16 cellular contexts compared by ENCODE assay signal in genomic region chr10:5525581-5526271, GRCh38. TPM values are rescaled to one million over a fixed set of nuclear protein-coding genes. Genes with fewer than 3 reads are reported as not detected.
DNase-seq lines count a peak whose midpoint lies in the region; ATAC-seq and TF ChIP-seq lines count a peak whose summit lies in the region.
"Had no signal": no experiment of that assay in that cellular context is flagged by ENCODE, and none has a peak within 500 bp of the region (broad histone marks: within the 10 kb centered on the region; RNA-seq: fewer than 3 reads in every experiment).

No MANE protein-coding gene starts in this region.

- no peak overlapping the region for H3K27ac Mint-ChIP-seq in GM23338
- no peak overlapping the region for H3K27ac Mint-ChIP-seq in MCF 10A (ENCODE audit: low read depth, unreplicated experiment)
- H3K27ac Mint-ChIP-seq: activated CD4-positive, alpha-beta T cell treated with anti-CD3 and anti-CD28 coated beads for 36 hours; activated naive CD4-positive, alpha-beta T cell treated with anti-CD3 and anti-CD28 coated beads, Interleukin-2, amount 50 U/mL, for 72 hours had no signal

- no peak overlapping the region for H3K27ac ChIP-seq in GM23338 (ENCODE audit: low read depth)
- peak overlapping the region; percentile 49 to 91 (median 80) for H3K27ac ChIP-seq in skin epidermis
- no peak overlapping the region for H3K27ac ChIP-seq in tibial nerve
- H3K27ac ChIP-seq: uterus had no signal

- H2AFZ ChIP-seq in GM23338 = peak overlapping the region; percentile 56

- POLR2A ChIA-PET in MCF 10A (lab: Yijun Ruan, JAX) = interaction anchor here (0.6 to 3.0 kb wide), 16 partner anchors 7 to 106 kb away, joined by 3 to 22 read pairs (median 4); no protein-coding TSS in a partner anchor

- H3K27me3 ChIP-seq in GM23338 (ENCODE audit: insufficient read depth) (no peaks in the 10 kb centered on the region), tibial nerve (no peaks in the 10 kb centered on the region)
- H3K27me3 ChIP-seq: uterus had no signal

- H3K4me1 ChIP-seq in GM23338 (ENCODE audit: insufficient read depth) = peaks cover 5% of the 10 kb centered on the region; the same call in 1 of the 2 replicates
- no peaks in the 10 kb centered on the region for H3K4me1 ChIP-seq in tibial nerve
- H3K4me1 ChIP-seq: uterus had no signal

- H3K4me1 Mint-ChIP-seq in GM23338 (peaks cover 13% of the 10 kb centered on the region), MCF 10A (ENCODE audit: insufficient read depth, unreplicated experiment) (peaks cover 8% of the 10 kb centered on the region)
- H3K4me1 Mint-ChIP-seq: activated CD4-positive, alpha-beta T cell treated with anti-CD3 and anti-CD28 coated beads for 36 hours had no signal

- peak; percentile 28; the same call in 2 of the 3 replicates for ATAC-seq in GM23338
- ATAC-seq in GM21528 (IDR thresholded peaks at IDR 0.05; ENCODE audit: low FRiP score, unreplicated experiment) = no peak
- ATAC-seq: activated CD4-positive, alpha-beta T cell treated with anti-CD3 and anti-CD28 coated beads for 36 hours; activated naive CD4-positive, alpha-beta T cell treated with anti-CD3 and anti-CD28 coated beads, Interleukin-2, amount 50 U/mL, for 72 hours had no signal

- H3K4me3 Mint-ChIP-seq in GM23338 = no peak overlapping the region
- peak overlapping the region; percentile 19 for H3K4me3 Mint-ChIP-seq in MCF 10A (ENCODE audit: unreplicated experiment)
- H3K4me3 Mint-ChIP-seq: activated CD4-positive, alpha-beta T cell treated with anti-CD3 and anti-CD28 coated beads for 36 hours; neural crest cell had no signal

- TF ChIP-seq CTCF in GM23338 (conservative IDR thresholded peaks at IDR 0.05; ENCODE audit: low read depth in 2 of 2) (no peak), MCF 10A (IDR thresholded peaks at IDR 0.05; ENCODE audit: unreplicated experiment) (no peak), tibial nerve (IDR thresholded peaks at IDR 0.05) (no peak)

- no peaks in the 10 kb centered on the region for H3K9me3 ChIP-seq in tibial nerve
- H3K9me3 ChIP-seq: uterus had no signal

- H3F3A ChIP-seq in GM23338 (replicated peaks; ENCODE audit: low read depth) = no peaks in the 10 kb centered on the region

- intact Hi-C loops in MCF 10A (cut with micrococcal nuclease) = no loop called here
- intact Hi-C loops in head of caudate nucleus (cut with DNase I) = no loop called here

- 81% methylated on average over 27 to 30 of the region's 30 CpGs for WGBS in tibial nerve, 2 donors

- H3K4me2 ChIP-seq in GM23338 = no peak overlapping the region

- DNase-seq in GM23338 (ENCODE audit: low spot score) (no peak), MCF 10A (ENCODE audit: unreplicated experiment) (peak; percentile 76), head of caudate nucleus (peak in 39 of 42 donors; percentile 28 to 87 (median 60)), GOT3 (lab: John Stamatoyannopoulos, UW) (no peak), tibial nerve (ENCODE audit: low spot score in 2 of 2) (no peak), NCI-H345 treated with DMSO at 0.1 percent for 48 hours (lab: John Stamatoyannopoulos, UW; ENCODE audit: unreplicated experiment) (no peak)
- DNase-seq: activated CD4-positive, alpha-beta T cell treated with anti-CD3 and anti-CD28 coated beads for 36 hours; mesenchymal stem cell; NCI-H510A; stimulated activated CD4-positive, alpha-beta T cell treated with anti-CD3 and anti-CD28 coated beads, Interleukin-4, amount 100 ng/mL, for 24 hours; uterus had no signal

- H3K36me3 ChIP-seq in GM23338 (ENCODE audit: insufficient read depth) = no peaks in the 10 kb centered on the region
- no peaks in the 10 kb centered on the region for H3K36me3 ChIP-seq in tibial nerve
- H3K36me3 ChIP-seq: uterus had no signal

- TF ChIP-seq POLR2A in tibial nerve (IDR thresholded peaks at IDR 0.05) = no peak

- no peaks in the 10 kb centered on the region for H3K9me2 ChIP-seq in GM23338 (ENCODE audit: insufficient read depth)

- H3K9me3 Mint-ChIP-seq in GM23338 (peaks cover 1% of the 10 kb centered on the region; the same call in 2 of the 3 replicates), MCF 10A (ENCODE audit: unreplicated experiment) (no peaks in the 10 kb centered on the region)
- H3K9me3 Mint-ChIP-seq: activated naive CD4-positive, alpha-beta T cell treated with anti-CD3 and anti-CD28 coated beads, Interleukin-2, amount 50 U/mL, for 72 hours had no signal

- CTCF ChIA-PET in MCF 10A (lab: Yijun Ruan, JAX) = interaction anchor here (0.6 to 1.4 kb wide), 4 partner anchors 23 to 98 kb away, joined by 3 to 4 read pairs (median 3); no protein-coding TSS in a partner anchor

- H3K27me3 Mint-ChIP-seq in GM23338 (ENCODE audit: insufficient read depth, low read depth, poor library complexity) (peaks cover 20% of the 10 kb centered on the region), MCF 10A (ENCODE audit: insufficient read depth, unreplicated experiment) (no peaks in the 10 kb centered on the region)
- H3K27me3 Mint-ChIP-seq: activated CD4-positive, alpha-beta T cell treated with anti-CD3 and anti-CD28 coated beads for 36 hours had no signal

- H3K4me3 ChIP-seq in GM23338 (no peak overlapping the region), skin epidermis (peak overlapping the region; percentile 32 to 53 (median 35)), tibial nerve (no peak overlapping the region)
- H3K4me3 ChIP-seq: uterus had no signal

- no peaks in the 10 kb centered on the region for H4K20me1 ChIP-seq in GM23338 (replicated peaks; ENCODE audit: insufficient read depth)

- H3K36me3 Mint-ChIP-seq in GM23338 (ENCODE audit: low read depth) = peaks cover under 1% of the 10 kb centered on the region; the same call in 1 of the 3 replicates
- no peaks in the 10 kb centered on the region for H3K36me3 Mint-ChIP-seq in MCF 10A (ENCODE audit: insufficient read depth, unreplicated experiment)
- H3K36me3 Mint-ChIP-seq: activated naive CD4-positive, alpha-beta T cell treated with anti-CD3 and anti-CD28 coated beads, Interleukin-2, amount 50 U/mL, for 72 hours had no signal

- BruUV-seq in MCF 10A (replicated peaks; lab: Mats Ljungman, UMichigan) = no TSS peak

- no peak for TF ChIP-seq EP300 in tibial nerve (IDR thresholded peaks at IDR 0.05)

- no peaks in the 10 kb centered on the region for H3K79me2 ChIP-seq in GM23338 (replicated peaks; ENCODE audit: insufficient read depth)

TF ChIP-seq in GM23338, 12 proteins besides CTCF, POLR2A, EP300 and RAD21 (continues in another document):
- TF ChIP-seq ETS1 (IDR thresholded peaks at IDR 0.05) = no peak
- no peak for TF ChIP-seq EZH2phosphoT487 (IDR thresholded peaks at IDR 0.05; ENCODE audit: unreplicated experiment)

RNA-seq across cellular contexts. Expression of gene CALML3, which starts 1.0 kb away (rescaled TPM):
- total RNA-seq in GM23338 (2014; rRNA removed; shearing (Covaris generic)) = not detected in 2 replicates
- not detected in 2 replicates for polyA plus RNA-seq in GM23338 (2016; fragmentation: Nextera tagmentation; extraction: Ambion mirVana)
- 0.25 and 0.75 TPM in 2 replicates for total RNA-seq in MCF 10A (2022)
- total RNA-seq in tibial nerve = not detected
- total RNA-seq: activated CD4-positive, alpha-beta T cell treated with anti-CD3 and anti-CD28 coated beads for 36 hours; activated naive CD4-positive, alpha-beta T cell treated with anti-CD3 and anti-CD28 coated beads, Interleukin-2, amount 50 U/mL, for 72 hours; neural crest cell; T-helper 2 cell treated with Interferon-gamma antibody and Interleukin-4, amounts not matched to agents 100 ng/mL and 5 ng/mL, for 36 hours; uterus had no signal

RNA-seq across cellular contexts. Expression of gene CALML5, which starts 26.4 kb away (rescaled TPM):
- 0.27 TPM in 1 of 2 replicates, not detected in the other for total RNA-seq in GM23338 (2014; rRNA removed; shearing (Covaris generic))
- 0.26 and 0.40 TPM in 2 replicates for polyA plus RNA-seq in GM23338 (2016; fragmentation: Nextera tagmentation; extraction: Ambion mirVana)
- total RNA-seq in MCF 10A (2022) (not detected in 2 replicates), tibial nerve (not detected)
- total RNA-seq: activated CD4-positive, alpha-beta T cell treated with anti-CD3 and anti-CD28 coated beads for 36 hours; activated naive CD4-positive, alpha-beta T cell treated with anti-CD3 and anti-CD28 coated beads, Interleukin-2, amount 50 U/mL, for 72 hours; neural crest cell; T-helper 2 cell treated with Interferon-gamma antibody and Interleukin-4, amounts not matched to agents 100 ng/mL and 5 ng/mL, for 36 hours; uterus had no signal

Comparison
In these comparisons a context has a peak if more than half of its experiments do, and no peak if none do; other contexts are left out.
1. DNase-seq: peak in MCF 10A (single experiment) and head of caudate nucleus (39 of 42); none in GM23338 (single experiment), GOT3 (single experiment), tibial nerve (0 of 2) and NCI-H345 treated with DMSO at 0.1 percent for 48 hours (single experiment).
2. H3K27ac ChIP-seq: peak in skin epidermis (21 of 21); none in GM23338 (single experiment) and tibial nerve (0 of 4).
3. H3K4me3 ChIP-seq: peak in skin epidermis (7 of 7); none in GM23338 (single experiment) and tibial nerve (0 of 4).